ENCODE assay signal across 19 cellular contexts in the genomic region with DNA sequence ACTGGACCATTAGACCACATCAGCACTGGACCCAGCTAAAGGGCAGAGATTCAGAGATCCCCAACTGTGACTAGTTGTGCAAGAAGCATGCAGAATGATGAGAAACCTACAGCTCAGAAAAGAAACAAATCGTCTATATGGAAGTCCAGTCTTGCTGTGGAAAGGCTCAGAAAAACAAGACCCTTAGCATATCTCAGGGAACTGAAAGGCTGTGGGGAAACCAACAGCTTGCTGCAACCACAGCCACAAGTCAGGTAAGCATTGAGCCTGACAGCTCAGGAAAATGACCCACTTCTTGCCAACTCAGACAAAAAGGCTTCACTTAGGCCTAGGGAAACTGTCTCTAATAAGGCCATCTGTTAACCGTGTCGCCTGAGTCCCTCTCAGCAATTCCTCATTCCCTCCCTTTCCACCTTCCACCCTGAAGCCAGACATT.
A peak's percentile ranks its signal among the peaks of the same experiment; 100 is the strongest.
DNase-seq lines count a peak whose midpoint lies in the region; ATAC-seq and TF ChIP-seq lines count a peak whose summit lies in the region.
"Had no signal": no experiment of that assay in that cellular context is flagged by ENCODE, and none has a peak within 500 bp of the region (broad histone marks: within the 10 kb centered on the region; RNA-seq: fewer than 3 reads in every experiment).

No MANE protein-coding gene starts in this region.

- DNase-seq in WERI-Rb-1 (peak; percentile 29), kidney epithelial cell (ENCODE audit: low read depth) (peak; percentile 23), globus pallidus (ENCODE audit: low spot score) (no peak), GM19240 (ENCODE audit: insufficient read length, low spot score) (no peak), HAP-1 (ENCODE audit: low spot score in 2 of 2) (no peak)
- DNase-seq in activated CD4-positive, alpha-beta T cell treated with anti-CD3 and anti-CD28 coated beads, Interleukin-2, amount 50 U/mL, for 4 hours, result no peak
- DNase-seq: activated B cell treated with CpG ODN at 0.5 μM for 24 hours; activated CD8-positive, alpha-beta memory T cell treated with anti-CD3 and anti-CD28 coated beads, Interleukin-2, amount 10 ng/mL, durations not matched to agents 7 days and 5 days; activated effector memory CD4-positive, alpha-beta T cell treated with anti-CD3 and anti-CD28 coated beads, Interleukin-2, amount 50 U/mL, for 16 hours; esophagus squamous epithelium; heart left ventricle; Kasumi-1; NCI-H1417; stimulated activated CD4-positive, alpha-beta T cell treated with anti-CD3 and anti-CD28 coated beads, Interleukin-4, amount 100 ng/mL, for 1 hour; testis had no signal

- TF ChIP-seq CTCF in WERI-Rb-1 (IDR thresholded peaks at IDR 0.05; ENCODE audit: low read depth, low read length), result no peak
- TF ChIP-seq CTCF in kidney epithelial cell (IDR thresholded peaks at IDR 0.05; ENCODE audit: insufficient read depth, low read length, poor library complexity, severe bottlenecking), result no peak

- H3K27ac ChIP-seq in WERI-Rb-1, result peak overlapping the region; percentile 15
- H3K27ac ChIP-seq: esophagus squamous epithelium, heart left ventricle, neutrophil, testis had no signal

- H3K27me3 ChIP-seq in WERI-Rb-1 (ENCODE audit: insufficient read depth, low read depth, severe bottlenecking) (no peaks in the 10 kb centered on the region), kidney epithelial cell (ENCODE audit: control insufficient read depth, insufficient read depth, low read length) (no peaks in the 10 kb centered on the region), HAP-1 (ENCODE audit: low read depth) (no peaks in the 10 kb centered on the region)
- H3K27me3 ChIP-seq: esophagus squamous epithelium, heart left ventricle, neutrophil, testis had no signal

- no peaks in the 10 kb centered on the region for H3K36me3 ChIP-seq in WERI-Rb-1
- H3K36me3 ChIP-seq in kidney epithelial cell (ENCODE audit: control insufficient read depth, insufficient read depth, low read length), result no peaks in the 10 kb centered on the region
- no peaks in the 10 kb centered on the region for H3K36me3 ChIP-seq in HAP-1 (replicated peaks)
- H3K36me3 ChIP-seq: esophagus squamous epithelium, heart left ventricle, neutrophil had no signal

- peak; percentile 92 for ATAC-seq in GM18868 (IDR thresholded peaks at IDR 0.05; ENCODE audit: unreplicated experiment)
- ATAC-seq in HG03045 (IDR thresholded peaks at IDR 0.05; ENCODE audit: unreplicated experiment), result peak; percentile 70
- ATAC-seq: activated CD8-positive, alpha-beta memory T cell treated with anti-CD3 and anti-CD28 coated beads, Interleukin-2, amount 10 ng/mL, durations not matched to agents 7 days and 5 days; HCT116; heart left ventricle had no signal

- H3K4me3 ChIP-seq in WERI-Rb-1 (ENCODE audit: low read depth, low read length), result no peak overlapping the region
- no peak overlapping the region for H3K4me3 ChIP-seq in kidney epithelial cell (ENCODE audit: low read depth, low read length)
- no peak overlapping the region for H3K4me3 ChIP-seq in HAP-1
- H3K4me3 ChIP-seq: esophagus squamous epithelium, heart left ventricle, testis had no signal

- in situ Hi-C loops in HAP-1 (cut with MboI; ENCODE audit: low sequenced_read_pairs), result no loop called here

- no peaks in the 10 kb centered on the region for H3K9me3 ChIP-seq in WERI-Rb-1 (ENCODE audit: severe bottlenecking)
- no peaks in the 10 kb centered on the region for H3K9me3 ChIP-seq in HAP-1
- H3K9me3 ChIP-seq: esophagus squamous epithelium, heart left ventricle, neutrophil, testis had no signal

- no peaks in the 10 kb centered on the region for H3K4me1 ChIP-seq in HAP-1
- H3K4me1 ChIP-seq: esophagus squamous epithelium, heart left ventricle, testis had no signal

Comparison
In these comparisons a context has a peak if more than half of its experiments do, and no peak if none do; other contexts are left out.
1. DNase-seq: peak in WERI-Rb-1 (single experiment) and kidney epithelial cell (single experiment); none in globus pallidus (single experiment), GM19240 (single experiment), activated CD4-positive, alpha-beta T cell treated with anti-CD3 and anti-CD28 coated beads, Interleukin-2, amount 50 U/mL, for 4 hours (0 of 2) and HAP-1 (0 of 2).